1 cellular context compared by ENCODE assay signal in the genomic region with DNA sequence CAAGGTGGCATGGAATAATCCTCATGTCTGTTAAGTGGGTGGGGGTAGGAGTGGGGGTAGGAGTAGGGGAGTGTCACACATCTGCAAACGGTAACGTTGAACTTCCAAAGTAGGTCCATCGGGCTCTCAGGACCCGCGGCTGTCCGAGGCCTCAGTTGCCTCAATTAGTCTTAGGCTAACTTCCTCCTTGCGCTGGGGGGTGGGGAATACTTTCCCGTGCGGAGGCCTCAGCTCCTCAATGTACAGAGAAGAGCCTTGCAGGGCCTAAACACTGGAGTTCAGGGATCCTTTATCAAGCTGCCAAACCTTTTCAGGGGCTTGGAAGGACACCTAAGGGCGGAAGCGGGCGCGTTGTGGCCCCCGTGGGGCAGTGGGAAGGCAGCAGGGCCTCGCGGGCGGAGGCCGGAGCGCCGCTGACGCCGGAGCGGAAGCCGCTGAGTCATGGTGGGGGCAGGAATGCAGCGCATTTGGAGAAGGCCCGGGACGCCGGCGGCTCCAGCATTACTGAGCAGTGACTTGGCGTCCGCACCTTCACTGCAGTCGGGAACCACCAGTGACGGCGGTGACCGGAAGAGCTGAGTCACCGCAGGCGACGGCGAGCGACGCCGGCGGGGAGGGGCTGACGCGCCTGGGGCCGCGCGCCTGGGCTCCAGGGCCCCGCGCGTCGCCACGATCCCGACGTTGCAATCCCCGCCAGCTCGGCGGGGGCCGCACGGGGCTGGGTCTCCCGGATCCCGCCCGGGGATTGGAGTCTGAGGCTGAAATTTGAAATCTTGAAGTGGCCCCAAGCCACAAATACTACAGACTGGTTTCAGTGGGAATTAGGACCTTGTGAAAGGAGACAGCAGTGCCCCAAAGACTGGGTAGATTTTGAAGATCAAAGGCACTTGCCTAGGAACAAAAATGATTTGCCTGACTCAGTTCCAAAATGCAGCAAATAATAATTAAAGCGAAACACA.
TF ChIP-seq lines count a peak whose summit lies in the region.

No MANE protein-coding gene starts in this region.

TF ChIP-seq in HepG2, 621 proteins besides CTCF, POLR2A, EP300 and RAD21 (continued from another document and continues in another):
- TF ChIP-seq, protein P1, sequence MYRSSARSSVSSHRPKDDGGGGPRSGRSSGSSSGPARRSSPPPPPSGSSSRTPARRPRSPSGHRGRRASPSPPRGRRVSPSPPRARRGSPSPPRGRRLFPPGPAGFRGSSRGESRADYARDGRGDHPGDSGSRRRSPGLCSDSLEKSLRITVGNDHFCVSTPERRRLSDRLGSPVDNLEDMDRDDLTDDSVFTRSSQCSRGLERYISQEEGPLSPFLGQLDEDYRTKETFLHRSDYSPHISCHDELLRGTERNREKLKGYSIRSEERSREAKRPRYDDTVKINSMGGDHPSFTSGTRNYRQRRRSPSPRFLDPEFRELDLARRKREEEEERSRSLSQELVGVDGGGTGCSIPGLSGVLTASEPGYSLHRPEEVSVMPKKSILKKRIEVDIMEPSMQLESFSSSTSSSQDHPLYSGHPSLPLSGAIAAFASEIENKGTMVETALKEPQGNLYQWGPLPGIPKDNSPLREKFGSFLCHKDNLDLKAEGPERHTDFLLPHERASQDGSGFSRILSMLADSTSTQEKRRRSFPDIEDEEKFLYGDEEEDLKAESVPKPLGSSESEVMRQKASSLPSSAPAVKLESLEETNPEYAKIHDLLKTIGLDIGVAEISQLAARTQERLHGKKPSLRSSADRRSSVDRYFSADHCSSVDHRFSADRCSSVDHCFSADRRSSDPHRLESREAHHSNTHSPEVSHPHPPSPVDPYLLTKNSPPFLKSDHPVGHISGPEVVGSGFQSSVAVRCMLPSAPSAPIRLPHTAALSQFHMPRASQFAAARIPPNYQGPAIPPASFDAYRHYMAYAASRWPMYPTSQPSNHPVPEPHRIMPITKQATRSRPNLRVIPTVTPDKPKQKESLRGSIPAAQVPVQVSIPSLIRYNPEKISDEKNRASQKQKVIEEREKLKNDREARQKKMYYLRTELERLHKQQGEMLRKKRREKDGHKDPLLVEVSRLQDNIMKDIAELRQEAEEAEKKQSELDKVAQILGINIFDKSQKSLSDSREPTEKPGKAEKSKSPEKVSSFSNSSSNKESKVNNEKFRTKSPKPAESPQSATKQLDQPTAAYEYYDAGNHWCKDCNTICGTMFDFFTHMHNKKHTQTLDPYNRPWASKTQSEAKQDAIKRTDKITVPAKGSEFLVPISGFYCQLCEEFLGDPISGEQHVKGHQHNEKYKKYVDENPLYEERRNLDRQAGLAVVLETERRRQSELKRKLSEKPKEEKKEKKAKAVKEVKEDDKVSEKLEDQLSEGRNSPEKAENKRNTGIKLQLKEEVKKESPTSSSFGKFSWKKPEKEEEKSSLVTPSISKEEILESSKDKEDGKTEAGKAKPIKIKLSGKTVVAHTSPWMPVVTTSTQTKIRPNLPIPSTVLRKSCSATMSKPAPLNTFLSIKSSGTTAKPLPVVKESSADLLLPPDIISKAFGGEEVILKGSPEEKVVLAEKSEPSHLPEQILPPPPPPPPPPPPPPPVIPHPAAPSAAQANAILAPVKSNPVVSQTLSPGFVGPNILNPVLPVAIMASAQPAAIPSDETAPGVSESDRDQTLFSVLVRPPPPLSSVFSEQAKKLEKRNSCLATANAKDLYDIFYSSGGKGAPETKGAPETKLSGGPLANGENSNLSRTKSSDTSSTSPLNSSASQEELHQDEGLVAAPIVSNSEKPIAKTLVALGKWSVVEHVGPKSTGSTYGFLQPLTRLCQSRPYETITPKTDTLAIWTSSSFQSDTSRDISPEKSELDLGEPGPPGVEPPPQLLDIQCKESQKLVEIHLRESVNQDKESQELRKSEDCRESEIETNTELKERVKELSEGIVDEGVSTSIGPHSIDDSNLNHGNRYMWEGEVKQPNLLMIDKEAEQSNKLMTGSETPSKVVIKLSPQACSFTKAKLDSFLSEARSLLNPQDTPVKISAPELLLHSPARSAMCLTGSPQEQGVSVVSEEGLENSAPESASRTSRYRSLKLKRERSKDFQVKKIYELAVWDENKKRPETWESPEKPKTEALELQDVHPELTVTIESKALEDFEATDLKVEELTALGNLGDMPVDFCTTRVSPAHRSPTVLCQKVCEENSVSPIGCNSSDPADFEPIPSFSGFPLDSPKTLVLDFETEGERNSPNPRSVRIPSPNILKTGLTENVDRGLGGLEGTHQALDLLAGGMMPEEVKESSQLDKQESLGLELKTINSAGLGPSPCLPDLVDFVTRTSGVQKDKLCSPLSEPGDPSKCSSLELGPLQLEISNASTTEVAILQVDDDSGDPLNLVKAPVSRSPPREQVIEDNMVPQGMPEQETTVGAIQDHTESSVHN (CRISPR knock-in tag; IDR thresholded peaks at IDR 0.05), result no peak
- TF ChIP-seq ZNF713 (CRISPR knock-in tag; IDR thresholded peaks at IDR 0.05) (0 out of 2 replicates have a peak, but pooled peaks have one; percentile 36), ZMAT3 (CRISPR knock-in tag; conservative IDR thresholded peaks at IDR 0.05) (peak; percentile 78), KLF13 (CRISPR knock-in tag; IDR thresholded peaks at IDR 0.05) (no peak), SMARCE1 (IDR thresholded peaks at IDR 0.05; ENCODE audit: borderline replicate concordance) (no peak), RCOR2 (CRISPR knock-in tag; IDR thresholded peaks at IDR 0.05) (no peak), ZSCAN9 (CRISPR knock-in tag; IDR thresholded peaks at IDR 0.05; ENCODE audit: borderline replicate concordance) (peak; percentile 87; the same call in 1 of the 2 replicates), CSRNP2 (CRISPR knock-in tag; conservative IDR thresholded peaks at IDR 0.05; ENCODE audit: low read depth) (no peak), ZNF280D (CRISPR knock-in tag; IDR thresholded peaks at IDR 0.05) (peak; percentile 93), ZNF724P (CRISPR knock-in tag; IDR thresholded peaks at IDR 0.05; ENCODE audit: borderline replicate concordance) (peak; percentile 43; the same call in 1 of the 2 replicates), CHD2 (IDR thresholded peaks at IDR 0.05; ENCODE audit: low read depth, low read length) (0 out of 2 replicates have a peak, but pooled peaks have one; percentile 25), ZNF644 (CRISPR knock-in tag; IDR thresholded peaks at IDR 0.05; ENCODE audit: low read depth) (no peak), NR1H2 (CRISPR knock-in tag; IDR thresholded peaks at IDR 0.05; ENCODE audit: borderline replicate concordance, low read depth) (no peak), SAFB2 (CRISPR knock-in tag; IDR thresholded peaks at IDR 0.05; ENCODE audit: borderline replicate concordance, low read depth) (no peak; the same call in 1 of the 2 replicates), POLR2AphosphoS5 (IDR thresholded peaks at IDR 0.05; ENCODE audit: low read depth, low read length) (peak; percentile 59), XBP1 (CRISPR knock-in tag; IDR thresholded peaks at IDR 0.05) (0 out of 2 replicates have a peak, but pooled peaks have one; percentile 19), ZNF547 (CRISPR knock-in tag; IDR thresholded peaks at IDR 0.05) (peak; percentile 83), NAIF1 (CRISPR knock-in tag; IDR thresholded peaks at IDR 0.05; ENCODE audit: borderline replicate concordance) (peak; percentile 65; the same call in 1 of the 2 replicates), AGO1 (IDR thresholded peaks at IDR 0.05; ENCODE audit: low read depth, low read length, poor library complexity, severe bottlenecking) (peak; percentile 41), ZNF296 (CRISPR knock-in tag; conservative IDR thresholded peaks at IDR 0.05) (no peak), ZFAT (CRISPR knock-in tag; conservative IDR thresholded peaks at IDR 0.05) (no peak), ZNF12 (CRISPR knock-in tag; IDR thresholded peaks at IDR 0.05) (peak; percentile 30; the same call in 1 of the 2 replicates), PLRG1 (conservative IDR thresholded peaks at IDR 0.05) (no peak), FOSL2 (CRISPR knock-in tag; IDR thresholded peaks at IDR 0.05) (peak; percentile 97), PHF20 (CRISPR knock-in tag; IDR thresholded peaks at IDR 0.05) (peak; percentile 86), HMG20A (CRISPR knock-in tag; IDR thresholded peaks at IDR 0.05; ENCODE audit: borderline replicate concordance) (peak; percentile 41; the same call in 1 of the 2 replicates), ZNF703 (CRISPR knock-in tag; IDR thresholded peaks at IDR 0.05; ENCODE audit: borderline replicate concordance) (peak; percentile 19; the same call in 1 of the 2 replicates), PCBP2 (optimal IDR thresholded peaks at IDR 0.05; ENCODE audit: low read depth, low read length, poor library complexity, severe bottlenecking) (no peak), ZNF160 (CRISPR knock-in tag; IDR thresholded peaks at IDR 0.05) (0 out of 2 replicates have a peak, but pooled peaks have one; percentile 40), ZNF672 (CRISPR knock-in tag; IDR thresholded peaks at IDR 0.05) (no peak), ZSCAN25 (CRISPR knock-in tag; IDR thresholded peaks at IDR 0.05) (peak; percentile 75; the same call in 1 of the 2 replicates)
- TF ChIP-seq, protein P2, sequence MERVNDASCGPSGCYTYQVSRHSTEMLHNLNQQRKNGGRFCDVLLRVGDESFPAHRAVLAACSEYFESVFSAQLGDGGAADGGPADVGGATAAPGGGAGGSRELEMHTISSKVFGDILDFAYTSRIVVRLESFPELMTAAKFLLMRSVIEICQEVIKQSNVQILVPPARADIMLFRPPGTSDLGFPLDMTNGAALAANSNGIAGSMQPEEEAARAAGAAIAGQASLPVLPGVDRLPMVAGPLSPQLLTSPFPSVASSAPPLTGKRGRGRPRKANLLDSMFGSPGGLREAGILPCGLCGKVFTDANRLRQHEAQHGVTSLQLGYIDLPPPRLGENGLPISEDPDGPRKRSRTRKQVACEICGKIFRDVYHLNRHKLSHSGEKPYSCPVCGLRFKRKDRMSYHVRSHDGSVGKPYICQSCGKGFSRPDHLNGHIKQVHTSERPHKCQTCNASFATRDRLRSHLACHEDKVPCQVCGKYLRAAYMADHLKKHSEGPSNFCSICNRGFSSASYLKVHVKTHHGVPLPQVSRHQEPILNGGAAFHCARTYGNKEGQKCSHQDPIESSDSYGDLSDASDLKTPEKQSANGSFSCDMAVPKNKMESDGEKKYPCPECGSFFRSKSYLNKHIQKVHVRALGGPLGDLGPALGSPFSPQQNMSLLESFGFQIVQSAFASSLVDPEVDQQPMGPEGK (CRISPR knock-in tag; IDR thresholded peaks at IDR 0.05), result peak; percentile 94
- TF ChIP-seq, protein P3, sequence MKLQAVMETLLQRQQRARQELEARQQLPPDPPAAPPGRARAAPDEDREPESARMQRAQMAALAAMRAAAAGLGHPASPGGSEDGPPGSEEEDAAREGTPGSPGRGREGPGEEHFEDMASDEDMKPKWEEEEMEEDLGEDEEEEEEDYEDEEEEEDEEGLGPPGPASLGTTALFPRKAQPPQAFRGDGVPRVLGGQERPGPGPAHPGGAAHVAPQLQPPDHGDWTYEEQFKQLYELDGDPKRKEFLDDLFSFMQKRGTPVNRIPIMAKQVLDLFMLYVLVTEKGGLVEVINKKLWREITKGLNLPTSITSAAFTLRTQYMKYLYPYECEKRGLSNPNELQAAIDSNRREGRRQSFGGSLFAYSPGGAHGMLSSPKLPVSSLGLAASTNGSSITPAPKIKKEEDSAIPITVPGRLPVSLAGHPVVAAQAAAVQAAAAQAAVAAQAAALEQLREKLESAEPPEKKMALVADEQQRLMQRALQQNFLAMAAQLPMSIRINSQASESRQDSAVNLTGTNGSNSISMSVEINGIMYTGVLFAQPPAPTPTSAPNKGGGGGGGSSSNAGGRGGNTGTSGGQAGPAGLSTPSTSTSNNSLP (IDR thresholded peaks at IDR 0.05; ENCODE audit: low read depth, low read length), result no peak
- TF ChIP-seq, protein P4, sequence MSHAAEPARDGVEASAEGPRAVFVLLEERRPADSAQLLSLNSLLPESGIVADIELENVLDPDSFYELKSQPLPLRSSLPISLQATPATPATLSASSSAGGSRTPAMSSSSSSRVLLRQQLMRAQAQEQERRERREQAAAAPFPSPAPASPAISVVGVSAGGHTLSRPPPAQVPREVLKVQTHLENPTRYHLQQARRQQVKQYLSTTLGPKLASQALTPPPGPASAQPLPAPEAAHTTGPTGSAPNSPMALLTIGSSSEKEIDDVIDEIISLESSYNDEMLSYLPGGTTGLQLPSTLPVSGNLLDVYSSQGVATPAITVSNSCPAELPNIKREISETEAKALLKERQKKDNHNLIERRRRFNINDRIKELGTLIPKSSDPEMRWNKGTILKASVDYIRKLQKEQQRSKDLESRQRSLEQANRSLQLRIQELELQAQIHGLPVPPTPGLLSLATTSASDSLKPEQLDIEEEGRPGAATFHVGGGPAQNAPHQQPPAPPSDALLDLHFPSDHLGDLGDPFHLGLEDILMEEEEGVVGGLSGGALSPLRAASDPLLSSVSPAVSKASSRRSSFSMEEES (CRISPR knock-in tag; IDR thresholded peaks at IDR 0.05), result peak; percentile 64; the same call in 1 of the 2 replicates
